1 cellular context compared by ENCODE assay signal in genomic region chr1:62386351-62387121, GRCh38.
A peak's percentile ranks its signal among the peaks of the same experiment; 100 is the strongest.
TF ChIP-seq lines count a peak whose summit lies in the region.

No MANE protein-coding gene starts in this region.

TF ChIP-seq in HepG2, 621 proteins besides CTCF, POLR2A, EP300 and RAD21 (continued from another document and continues in another):
- no peak for TF ChIP-seq KAT2B (IDR thresholded peaks at IDR 0.05; ENCODE audit: borderline replicate concordance, low read depth, low read length)
- TF ChIP-seq, protein P1, sequence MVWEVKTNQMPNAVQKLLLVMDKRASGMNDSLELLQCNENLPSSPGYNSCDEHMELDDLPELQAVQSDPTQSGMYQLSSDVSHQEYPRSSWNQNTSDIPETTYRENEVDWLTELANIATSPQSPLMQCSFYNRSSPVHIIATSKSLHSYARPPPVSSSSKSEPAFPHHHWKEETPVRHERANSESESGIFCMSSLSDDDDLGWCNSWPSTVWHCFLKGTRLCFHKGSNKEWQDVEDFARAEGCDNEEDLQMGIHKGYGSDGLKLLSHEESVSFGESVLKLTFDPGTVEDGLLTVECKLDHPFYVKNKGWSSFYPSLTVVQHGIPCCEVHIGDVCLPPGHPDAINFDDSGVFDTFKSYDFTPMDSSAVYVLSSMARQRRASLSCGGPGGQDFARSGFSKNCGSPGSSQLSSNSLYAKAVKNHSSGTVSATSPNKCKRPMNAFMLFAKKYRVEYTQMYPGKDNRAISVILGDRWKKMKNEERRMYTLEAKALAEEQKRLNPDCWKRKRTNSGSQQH (CRISPR knock-in tag; IDR thresholded peaks at IDR 0.05; ENCODE audit: low read depth), result no peak
- no peak for TF ChIP-seq ZNF235 (CRISPR knock-in tag; IDR thresholded peaks at IDR 0.05; ENCODE audit: borderline replicate concordance)
- no peak for TF ChIP-seq PHF21A (CRISPR knock-in tag; IDR thresholded peaks at IDR 0.05)
- no peak for TF ChIP-seq FIP1L1 (IDR thresholded peaks at IDR 0.05; ENCODE audit: borderline replicate concordance, insufficient read depth, low read depth, low read length)
- no peak for TF ChIP-seq PHF20 (CRISPR knock-in tag; IDR thresholded peaks at IDR 0.05)
- no peak for TF ChIP-seq MEF2D (CRISPR knock-in tag; IDR thresholded peaks at IDR 0.05)
- TF ChIP-seq ZNF274 (CRISPR knock-in tag; IDR thresholded peaks at IDR 0.05), result no peak
- TF ChIP-seq HNF4A (CRISPR knock-in tag; IDR thresholded peaks at IDR 0.05), result peak; percentile 76
- TF ChIP-seq NCOR1 (IDR thresholded peaks at IDR 0.05; ENCODE audit: borderline replicate concordance, low read length), result peak; percentile 76
- TF ChIP-seq ZC3H4 (CRISPR knock-in tag; IDR thresholded peaks at IDR 0.05; ENCODE audit: borderline replicate concordance), result no peak
- TF ChIP-seq, protein P2, sequence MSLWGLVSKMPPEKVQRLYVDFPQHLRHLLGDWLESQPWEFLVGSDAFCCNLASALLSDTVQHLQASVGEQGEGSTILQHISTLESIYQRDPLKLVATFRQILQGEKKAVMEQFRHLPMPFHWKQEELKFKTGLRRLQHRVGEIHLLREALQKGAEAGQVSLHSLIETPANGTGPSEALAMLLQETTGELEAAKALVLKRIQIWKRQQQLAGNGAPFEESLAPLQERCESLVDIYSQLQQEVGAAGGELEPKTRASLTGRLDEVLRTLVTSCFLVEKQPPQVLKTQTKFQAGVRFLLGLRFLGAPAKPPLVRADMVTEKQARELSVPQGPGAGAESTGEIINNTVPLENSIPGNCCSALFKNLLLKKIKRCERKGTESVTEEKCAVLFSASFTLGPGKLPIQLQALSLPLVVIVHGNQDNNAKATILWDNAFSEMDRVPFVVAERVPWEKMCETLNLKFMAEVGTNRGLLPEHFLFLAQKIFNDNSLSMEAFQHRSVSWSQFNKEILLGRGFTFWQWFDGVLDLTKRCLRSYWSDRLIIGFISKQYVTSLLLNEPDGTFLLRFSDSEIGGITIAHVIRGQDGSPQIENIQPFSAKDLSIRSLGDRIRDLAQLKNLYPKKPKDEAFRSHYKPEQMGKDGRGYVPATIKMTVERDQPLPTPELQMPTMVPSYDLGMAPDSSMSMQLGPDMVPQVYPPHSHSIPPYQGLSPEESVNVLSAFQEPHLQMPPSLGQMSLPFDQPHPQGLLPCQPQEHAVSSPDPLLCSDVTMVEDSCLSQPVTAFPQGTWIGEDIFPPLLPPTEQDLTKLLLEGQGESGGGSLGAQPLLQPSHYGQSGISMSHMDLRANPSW (CRISPR knock-in tag; IDR thresholded peaks at IDR 0.05; ENCODE audit: borderline replicate concordance), result no peak
- TF ChIP-seq SRF (IDR thresholded peaks at IDR 0.05; ENCODE audit: low read depth, low read length), result no peak
- TF ChIP-seq CBFB (CRISPR knock-in tag; IDR thresholded peaks at IDR 0.05), result no peak
- TF ChIP-seq, protein P3, sequence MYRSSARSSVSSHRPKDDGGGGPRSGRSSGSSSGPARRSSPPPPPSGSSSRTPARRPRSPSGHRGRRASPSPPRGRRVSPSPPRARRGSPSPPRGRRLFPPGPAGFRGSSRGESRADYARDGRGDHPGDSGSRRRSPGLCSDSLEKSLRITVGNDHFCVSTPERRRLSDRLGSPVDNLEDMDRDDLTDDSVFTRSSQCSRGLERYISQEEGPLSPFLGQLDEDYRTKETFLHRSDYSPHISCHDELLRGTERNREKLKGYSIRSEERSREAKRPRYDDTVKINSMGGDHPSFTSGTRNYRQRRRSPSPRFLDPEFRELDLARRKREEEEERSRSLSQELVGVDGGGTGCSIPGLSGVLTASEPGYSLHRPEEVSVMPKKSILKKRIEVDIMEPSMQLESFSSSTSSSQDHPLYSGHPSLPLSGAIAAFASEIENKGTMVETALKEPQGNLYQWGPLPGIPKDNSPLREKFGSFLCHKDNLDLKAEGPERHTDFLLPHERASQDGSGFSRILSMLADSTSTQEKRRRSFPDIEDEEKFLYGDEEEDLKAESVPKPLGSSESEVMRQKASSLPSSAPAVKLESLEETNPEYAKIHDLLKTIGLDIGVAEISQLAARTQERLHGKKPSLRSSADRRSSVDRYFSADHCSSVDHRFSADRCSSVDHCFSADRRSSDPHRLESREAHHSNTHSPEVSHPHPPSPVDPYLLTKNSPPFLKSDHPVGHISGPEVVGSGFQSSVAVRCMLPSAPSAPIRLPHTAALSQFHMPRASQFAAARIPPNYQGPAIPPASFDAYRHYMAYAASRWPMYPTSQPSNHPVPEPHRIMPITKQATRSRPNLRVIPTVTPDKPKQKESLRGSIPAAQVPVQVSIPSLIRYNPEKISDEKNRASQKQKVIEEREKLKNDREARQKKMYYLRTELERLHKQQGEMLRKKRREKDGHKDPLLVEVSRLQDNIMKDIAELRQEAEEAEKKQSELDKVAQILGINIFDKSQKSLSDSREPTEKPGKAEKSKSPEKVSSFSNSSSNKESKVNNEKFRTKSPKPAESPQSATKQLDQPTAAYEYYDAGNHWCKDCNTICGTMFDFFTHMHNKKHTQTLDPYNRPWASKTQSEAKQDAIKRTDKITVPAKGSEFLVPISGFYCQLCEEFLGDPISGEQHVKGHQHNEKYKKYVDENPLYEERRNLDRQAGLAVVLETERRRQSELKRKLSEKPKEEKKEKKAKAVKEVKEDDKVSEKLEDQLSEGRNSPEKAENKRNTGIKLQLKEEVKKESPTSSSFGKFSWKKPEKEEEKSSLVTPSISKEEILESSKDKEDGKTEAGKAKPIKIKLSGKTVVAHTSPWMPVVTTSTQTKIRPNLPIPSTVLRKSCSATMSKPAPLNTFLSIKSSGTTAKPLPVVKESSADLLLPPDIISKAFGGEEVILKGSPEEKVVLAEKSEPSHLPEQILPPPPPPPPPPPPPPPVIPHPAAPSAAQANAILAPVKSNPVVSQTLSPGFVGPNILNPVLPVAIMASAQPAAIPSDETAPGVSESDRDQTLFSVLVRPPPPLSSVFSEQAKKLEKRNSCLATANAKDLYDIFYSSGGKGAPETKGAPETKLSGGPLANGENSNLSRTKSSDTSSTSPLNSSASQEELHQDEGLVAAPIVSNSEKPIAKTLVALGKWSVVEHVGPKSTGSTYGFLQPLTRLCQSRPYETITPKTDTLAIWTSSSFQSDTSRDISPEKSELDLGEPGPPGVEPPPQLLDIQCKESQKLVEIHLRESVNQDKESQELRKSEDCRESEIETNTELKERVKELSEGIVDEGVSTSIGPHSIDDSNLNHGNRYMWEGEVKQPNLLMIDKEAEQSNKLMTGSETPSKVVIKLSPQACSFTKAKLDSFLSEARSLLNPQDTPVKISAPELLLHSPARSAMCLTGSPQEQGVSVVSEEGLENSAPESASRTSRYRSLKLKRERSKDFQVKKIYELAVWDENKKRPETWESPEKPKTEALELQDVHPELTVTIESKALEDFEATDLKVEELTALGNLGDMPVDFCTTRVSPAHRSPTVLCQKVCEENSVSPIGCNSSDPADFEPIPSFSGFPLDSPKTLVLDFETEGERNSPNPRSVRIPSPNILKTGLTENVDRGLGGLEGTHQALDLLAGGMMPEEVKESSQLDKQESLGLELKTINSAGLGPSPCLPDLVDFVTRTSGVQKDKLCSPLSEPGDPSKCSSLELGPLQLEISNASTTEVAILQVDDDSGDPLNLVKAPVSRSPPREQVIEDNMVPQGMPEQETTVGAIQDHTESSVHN (CRISPR knock-in tag; IDR thresholded peaks at IDR 0.05), result no peak
- TF ChIP-seq, protein P4, sequence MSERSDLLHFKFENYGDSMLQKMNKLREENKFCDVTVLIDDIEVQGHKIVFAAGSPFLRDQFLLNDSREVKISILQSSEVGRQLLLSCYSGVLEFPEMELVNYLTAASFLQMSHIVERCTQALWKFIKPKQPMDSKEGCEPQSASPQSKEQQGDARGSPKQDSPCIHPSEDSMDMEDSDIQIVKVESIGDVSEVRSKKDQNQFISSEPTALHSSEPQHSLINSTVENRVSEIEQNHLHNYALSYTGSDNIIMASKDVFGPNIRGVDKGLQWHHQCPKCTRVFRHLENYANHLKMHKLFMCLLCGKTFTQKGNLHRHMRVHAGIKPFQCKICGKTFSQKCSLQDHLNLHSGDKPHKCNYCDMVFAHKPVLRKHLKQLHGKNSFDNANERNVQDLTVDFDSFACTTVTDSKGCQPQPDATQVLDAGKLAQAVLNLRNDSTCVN (CRISPR knock-in tag; IDR thresholded peaks at IDR 0.05; ENCODE audit: borderline replicate concordance), result no peak
- TF ChIP-seq MIXL1 (CRISPR knock-in tag; IDR thresholded peaks at IDR 0.05), result 0 out of 2 replicates have a peak, but pooled peaks have one; percentile 18
- no peak for TF ChIP-seq ZNF607 (CRISPR knock-in tag; IDR thresholded peaks at IDR 0.05; ENCODE audit: borderline replicate concordance)
- no peak for TF ChIP-seq ZNF460 (CRISPR knock-in tag; IDR thresholded peaks at IDR 0.05; ENCODE audit: borderline replicate concordance)
- no peak for TF ChIP-seq ARNT2 (CRISPR knock-in tag; IDR thresholded peaks at IDR 0.05; ENCODE audit: low read depth)
- TF ChIP-seq ZNF33A (CRISPR knock-in tag; IDR thresholded peaks at IDR 0.05; ENCODE audit: borderline replicate concordance), result no peak
- TF ChIP-seq CAMTA2 (CRISPR knock-in tag; IDR thresholded peaks at IDR 0.05; ENCODE audit: borderline replicate concordance), result no peak
- TF ChIP-seq HMGA1 (CRISPR knock-in tag; conservative IDR thresholded peaks at IDR 0.05), result no peak
- TF ChIP-seq NR1H2 (CRISPR knock-in tag; IDR thresholded peaks at IDR 0.05; ENCODE audit: borderline replicate concordance, low read depth), result no peak
- TF ChIP-seq MYC (CRISPR knock-in tag; IDR thresholded peaks at IDR 0.05; ENCODE audit: borderline replicate concordance), result no peak
- TF ChIP-seq MXD1 (CRISPR knock-in tag; IDR thresholded peaks at IDR 0.05), result no peak
- TF ChIP-seq RXRB (CRISPR knock-in tag; IDR thresholded peaks at IDR 0.05; ENCODE audit: borderline replicate concordance), result 0 out of 2 replicates have a peak, but pooled peaks have one; percentile 14
- TF ChIP-seq KDM5A (IDR thresholded peaks at IDR 0.05; ENCODE audit: borderline replicate concordance, low read length), result no peak
- TF ChIP-seq CBX1 (IDR thresholded peaks at IDR 0.05; ENCODE audit: low read depth), result no peak
- no peak; the same call in 1 of the 2 replicates for TF ChIP-seq ZNF644 (CRISPR knock-in tag; IDR thresholded peaks at IDR 0.05; ENCODE audit: low read depth)
- TF ChIP-seq, protein P5, sequence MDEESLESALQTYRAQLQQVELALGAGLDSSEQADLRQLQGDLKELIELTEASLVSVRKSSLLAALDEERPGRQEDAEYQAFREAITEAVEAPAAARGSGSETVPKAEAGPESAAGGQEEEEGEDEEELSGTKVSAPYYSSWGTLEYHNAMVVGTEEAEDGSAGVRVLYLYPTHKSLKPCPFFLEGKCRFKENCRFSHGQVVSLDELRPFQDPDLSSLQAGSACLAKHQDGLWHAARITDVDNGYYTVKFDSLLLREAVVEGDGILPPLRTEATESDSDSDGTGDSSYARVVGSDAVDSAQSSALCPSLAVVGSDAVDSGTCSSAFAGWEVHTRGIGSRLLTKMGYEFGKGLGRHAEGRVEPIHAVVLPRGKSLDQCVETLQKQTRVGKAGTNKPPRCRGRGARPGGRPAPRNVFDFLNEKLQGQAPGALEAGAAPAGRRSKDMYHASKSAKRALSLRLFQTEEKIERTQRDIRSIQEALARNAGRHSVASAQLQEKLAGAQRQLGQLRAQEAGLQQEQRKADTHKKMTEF (CRISPR knock-in tag; IDR thresholded peaks at IDR 0.05), result 0 out of 2 replicates have a peak, but pooled peaks have one; percentile 34
- TF ChIP-seq, protein P6, sequence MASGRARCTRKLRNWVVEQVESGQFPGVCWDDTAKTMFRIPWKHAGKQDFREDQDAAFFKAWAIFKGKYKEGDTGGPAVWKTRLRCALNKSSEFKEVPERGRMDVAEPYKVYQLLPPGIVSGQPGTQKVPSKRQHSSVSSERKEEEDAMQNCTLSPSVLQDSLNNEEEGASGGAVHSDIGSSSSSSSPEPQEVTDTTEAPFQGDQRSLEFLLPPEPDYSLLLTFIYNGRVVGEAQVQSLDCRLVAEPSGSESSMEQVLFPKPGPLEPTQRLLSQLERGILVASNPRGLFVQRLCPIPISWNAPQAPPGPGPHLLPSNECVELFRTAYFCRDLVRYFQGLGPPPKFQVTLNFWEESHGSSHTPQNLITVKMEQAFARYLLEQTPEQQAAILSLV (CRISPR knock-in tag; IDR thresholded peaks at IDR 0.05; ENCODE audit: borderline replicate concordance), result no peak
- 0 out of 2 replicates have a peak, but pooled peaks have one; percentile 28 for TF ChIP-seq HMG20A (CRISPR knock-in tag; IDR thresholded peaks at IDR 0.05; ENCODE audit: borderline replicate concordance)
- TF ChIP-seq, protein P7, sequence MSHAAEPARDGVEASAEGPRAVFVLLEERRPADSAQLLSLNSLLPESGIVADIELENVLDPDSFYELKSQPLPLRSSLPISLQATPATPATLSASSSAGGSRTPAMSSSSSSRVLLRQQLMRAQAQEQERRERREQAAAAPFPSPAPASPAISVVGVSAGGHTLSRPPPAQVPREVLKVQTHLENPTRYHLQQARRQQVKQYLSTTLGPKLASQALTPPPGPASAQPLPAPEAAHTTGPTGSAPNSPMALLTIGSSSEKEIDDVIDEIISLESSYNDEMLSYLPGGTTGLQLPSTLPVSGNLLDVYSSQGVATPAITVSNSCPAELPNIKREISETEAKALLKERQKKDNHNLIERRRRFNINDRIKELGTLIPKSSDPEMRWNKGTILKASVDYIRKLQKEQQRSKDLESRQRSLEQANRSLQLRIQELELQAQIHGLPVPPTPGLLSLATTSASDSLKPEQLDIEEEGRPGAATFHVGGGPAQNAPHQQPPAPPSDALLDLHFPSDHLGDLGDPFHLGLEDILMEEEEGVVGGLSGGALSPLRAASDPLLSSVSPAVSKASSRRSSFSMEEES (CRISPR knock-in tag; IDR thresholded peaks at IDR 0.05), result no peak
- no peak for TF ChIP-seq GABPA (IDR thresholded peaks at IDR 0.05; ENCODE audit: low read depth, low read length)
- no peak for TF ChIP-seq GABPA (CRISPR knock-in tag; IDR thresholded peaks at IDR 0.05; ENCODE audit: low read depth)
- no peak for TF ChIP-seq E2F1 (CRISPR knock-in tag; IDR thresholded peaks at IDR 0.05)
- no peak for TF ChIP-seq FOXM1 (CRISPR knock-in tag; IDR thresholded peaks at IDR 0.05)
- no peak for TF ChIP-seq CHCHD3 (CRISPR knock-in tag; IDR thresholded peaks at IDR 0.05)
- TF ChIP-seq ZBTB8A (CRISPR knock-in tag; IDR thresholded peaks at IDR 0.05; ENCODE audit: borderline replicate concordance, low read depth), result no peak
- peak; percentile 88 for TF ChIP-seq SOX5 (CRISPR knock-in tag; IDR thresholded peaks at IDR 0.05; ENCODE audit: borderline replicate concordance)
